16 cellular contexts compared by ENCODE assay signal in genomic region chr16:84629580-84629979, GRCh38.
"Had no signal": no experiment of that assay in that cellular context is flagged by ENCODE, and none has a peak within 500 bp of the region (broad histone marks: within the 10 kb centered on the region; RNA-seq: fewer than 3 reads in every experiment).

No MANE protein-coding gene starts in this region.

- H3K9me3 Mint-ChIP-seq: central memory CD8-positive, alpha-beta T cell; natural killer cell; stimulated activated naive CD8-positive, alpha-beta T cell treated with anti-CD3 and anti-CD28 coated beads, Interleukin-15, Interleukin-2, amounts not matched to agents 100 ng/mL and 50 ng/mL, for 24 hours; type B pancreatic cell had no signal

- H3K27ac Mint-ChIP-seq: activated CD8-positive, alpha-beta memory T cell treated with anti-CD3 and anti-CD28 coated beads, Interleukin-2, amount 10 ng/mL, durations not matched to agents 7 days and 5 days; activated naive CD8-positive, alpha-beta T cell; natural killer cell; stimulated activated naive CD8-positive, alpha-beta T cell treated with anti-CD3 and anti-CD28 coated beads, Interleukin-15, Interleukin-2, amounts not matched to agents 100 ng/mL and 50 ng/mL, for 24 hours had no signal

- H3K36me3 Mint-ChIP-seq: activated CD8-positive, alpha-beta memory T cell treated with anti-CD3 and anti-CD28 coated beads, Interleukin-2, amount 10 ng/mL, durations not matched to agents 7 days and 5 days; activated naive CD8-positive, alpha-beta T cell; natural killer cell; type B pancreatic cell had no signal

- DNase-seq: activated CD4-positive, alpha-beta T cell treated with anti-CD3 and anti-CD28 coated beads, Interleukin-2, amount 50 U/mL, for 4 hours; activated CD4-positive, CD25-positive, alpha-beta regulatory T cell; activated CD8-positive, alpha-beta memory T cell treated with anti-CD3 and anti-CD28 coated beads, Interleukin-2, amount 10 ng/mL, durations not matched to agents 7 days and 5 days; activated T-cell treated with anti-CD3 and anti-CD28 coated beads, Interleukin-2, amount 50 U/mL, for 1 hour; anterior cingulate cortex; brain microvascular endothelial cell; islet precursor cell; mammary epithelial cell; natural killer cell; nucleus accumbens; stimulated activated CD4-positive, alpha-beta T cell treated with anti-CD3 and anti-CD28 coated beads, Interleukin-15, amount 100 ng/mL, for 24 hours; stimulated activated CD4-positive, alpha-beta T cell treated with anti-CD3 and anti-CD28 coated beads, Interleukin-4, amount 100 ng/mL, for 24 hours had no signal

- H3K27me3 Mint-ChIP-seq: activated naive CD8-positive, alpha-beta T cell; central memory CD8-positive, alpha-beta T cell; stimulated activated naive CD8-positive, alpha-beta T cell treated with anti-CD3 and anti-CD28 coated beads, Interleukin-15, Interleukin-2, amounts not matched to agents 100 ng/mL and 50 ng/mL, for 24 hours had no signal

- ATAC-seq: activated CD8-positive, alpha-beta memory T cell treated with anti-CD3 and anti-CD28 coated beads, Interleukin-2, amount 10 ng/mL, durations not matched to agents 7 days and 5 days; natural killer cell had no signal

- H3K4me3 Mint-ChIP-seq: activated CD8-positive, alpha-beta memory T cell treated with anti-CD3 and anti-CD28 coated beads, Interleukin-2, amount 10 ng/mL, durations not matched to agents 7 days and 5 days; activated naive CD8-positive, alpha-beta T cell; central memory CD8-positive, alpha-beta T cell; natural killer cell; stimulated activated naive CD8-positive, alpha-beta T cell treated with anti-CD3 and anti-CD28 coated beads, Interleukin-15, Interleukin-2, amounts not matched to agents 100 ng/mL and 50 ng/mL, for 24 hours; type B pancreatic cell had no signal
